ENCODE assay signal across 8 cellular contexts in genomic region chr4:123390846-123391456, GRCh38. TPM values are rescaled to one million over a fixed set of nuclear protein-coding genes. Genes with fewer than 3 reads are reported as not detected.
DNase-seq lines count a peak whose midpoint lies in the region; ATAC-seq and TF ChIP-seq lines count a peak whose summit lies in the region.

No MANE protein-coding gene starts in this region.

- no peak overlapping the region for H3K4ac ChIP-seq in mesendoderm (ENCODE audit: low read depth, low read length)

- H3K4me2 ChIP-seq in DND-41 (ENCODE audit: insufficient read depth, low read length) (no peak overlapping the region), mesendoderm (ENCODE audit: low read length) (no peak overlapping the region)

- DNase-seq in DND-41 (no peak), HT1080 (ENCODE audit: low read depth) (peak; percentile 26), mesendoderm (peak; percentile 16)
- DNase-seq in NK-92 treated with Interleukin-12 subunit alpha and Interleukin-12 subunit beta, amount 100 ng/mL, for 24 hours (lab: John Stamatoyannopoulos, UW) = no peak

- no peaks in the 10 kb centered on the region for H3K36me3 ChIP-seq in DND-41 (ENCODE audit: insufficient read depth, low read length)
- H3K36me3 ChIP-seq in mesendoderm (ENCODE audit: control insufficient read depth, insufficient read depth, low read length) = no peaks in the 10 kb centered on the region

- H4K20me1 ChIP-seq in DND-41 (ENCODE audit: insufficient read depth, low read length) = no peaks in the 10 kb centered on the region

- H2BK120ac ChIP-seq in mesendoderm (ENCODE audit: low read depth, low read length) = no peak overlapping the region

- H3K4me3 ChIP-seq in DND-41 (ENCODE audit: low read depth in 1 of 2, low read length in 2 of 2) = no peak overlapping the region
- H3K4me3 ChIP-seq in mesendoderm (ENCODE audit: low read length) = no peak overlapping the region

- no peak overlapping the region for H3K56ac ChIP-seq in mesendoderm (ENCODE audit: low read length)

- no peaks in the 10 kb centered on the region for H3K36me3 Mint-ChIP-seq in activated T-helper 17 cell treated with anti-CD3 and anti-CD28 coated beads, Interleukin-2, amount 50 U/mL, for 72 hours (ENCODE audit: low read depth)

- no peak overlapping the region for H4K8ac ChIP-seq in mesendoderm (ENCODE audit: low read depth, low read length)

- H3K4me3 Mint-ChIP-seq in activated T-helper 17 cell treated with anti-CD3 and anti-CD28 coated beads, Interleukin-2, amount 50 U/mL, for 72 hours = no peak overlapping the region

- no peak overlapping the region for H3K9ac ChIP-seq in DND-41 (ENCODE audit: low read depth, low read length)
- no peak overlapping the region for H3K9ac ChIP-seq in mesendoderm (ENCODE audit: low read length)

- H3K27ac ChIP-seq in DND-41 (ENCODE audit: low read length) (no peak overlapping the region), mesendoderm (ENCODE audit: low read depth, low read length) (no peak overlapping the region)

- no peaks in the 10 kb centered on the region for H3K4me1 ChIP-seq in DND-41 (ENCODE audit: insufficient read depth, low read length)
- no peaks in the 10 kb centered on the region for H3K4me1 ChIP-seq in mesendoderm (ENCODE audit: control insufficient read depth, low read depth, low read length)

- no peak overlapping the region for H3K23ac ChIP-seq in mesendoderm (ENCODE audit: low read length)

- no peaks in the 10 kb centered on the region for H3K79me2 ChIP-seq in DND-41 (ENCODE audit: insufficient read depth, low read length)
- no peaks in the 10 kb centered on the region for H3K79me2 ChIP-seq in mesendoderm (ENCODE audit: control insufficient read depth, insufficient read depth, low read length)

- no peaks in the 10 kb centered on the region for H3K4me1 Mint-ChIP-seq in activated T-helper 17 cell treated with anti-CD3 and anti-CD28 coated beads, Interleukin-2, amount 50 U/mL, for 72 hours

- WGBS in mesendoderm (ENCODE audit: extremely low coverage, insufficient coverage, low lambda C conversion rate) = no CpG with 5 or more reads among the region's 3 CpGs

- H3K27ac Mint-ChIP-seq in activated T-helper 17 cell treated with anti-CD3 and anti-CD28 coated beads, Interleukin-2, amount 50 U/mL, for 72 hours = no peak overlapping the region

- no peaks in the 10 kb centered on the region for H3K27me3 Mint-ChIP-seq in activated T-helper 17 cell treated with anti-CD3 and anti-CD28 coated beads, Interleukin-2, amount 50 U/mL, for 72 hours

- no peaks in the 10 kb centered on the region for H3K9me3 Mint-ChIP-seq in activated T-helper 17 cell treated with anti-CD3 and anti-CD28 coated beads, Interleukin-2, amount 50 U/mL, for 72 hours

- TF ChIP-seq CTCF in DND-41 (IDR thresholded peaks at IDR 0.05; ENCODE audit: borderline replicate concordance, extremely low read depth, low read length, poor library complexity, severe bottlenecking) = peak; percentile 61

- H3K27me3 ChIP-seq in DND-41 (ENCODE audit: insufficient read depth, low read length, poor library complexity) (peaks cover 6% of the 10 kb centered on the region), mesendoderm (ENCODE audit: insufficient read depth, low read length, poor library complexity) (no peaks in the 10 kb centered on the region)

- H3K79me1 ChIP-seq in mesendoderm (ENCODE audit: low read length) = no peaks in the 10 kb centered on the region

- ATAC-seq in DND-41 (ENCODE audit: insufficient read depth, low read depth) (peak; percentile 53; the same call in 1 of the 3 replicates), GM18502 (IDR thresholded peaks at IDR 0.05; ENCODE audit: poor library complexity, unreplicated experiment) (no peak), HG03139 (IDR thresholded peaks at IDR 0.05; ENCODE audit: unreplicated experiment) (no peak), HG03039 (IDR thresholded peaks at IDR 0.05; ENCODE audit: unreplicated experiment) (no peak)
- peak; percentile 18 for ATAC-seq in activated T-helper 17 cell treated with anti-CD3 and anti-CD28 coated beads, Interleukin-2, amount 50 U/mL, for 72 hours (replicated peaks)

- no peak overlapping the region for H2AK5ac ChIP-seq in mesendoderm (ENCODE audit: low read length)

- H3K9me3 ChIP-seq in DND-41 (ENCODE audit: insufficient read depth, low read length, severe bottlenecking) = no peaks in the 10 kb centered on the region

- no peak overlapping the region for H2BK15ac ChIP-seq in mesendoderm (replicated peaks; ENCODE audit: low read depth)

- H2AFZ ChIP-seq in DND-41 (ENCODE audit: low read depth, low read length) = no peak overlapping the region

- no peak overlapping the region for H3K18ac ChIP-seq in mesendoderm (ENCODE audit: low read length)

- no peak overlapping the region for H2BK5ac ChIP-seq in mesendoderm (ENCODE audit: low read length)

- no peak overlapping the region for H4K5ac ChIP-seq in mesendoderm (ENCODE audit: low read length)

RNA-seq across cellular contexts. Expression of gene SPRY1, which starts 5.6 kb away (rescaled TPM):
- 0.60 and 0.66 TPM in 2 replicates for total RNA-seq in HT1080 (2014; rRNA removed; shearing (Covaris generic))
- polyA plus RNA-seq in HT1080 (2015; cell fraction: cytosol; rRNA removed) = 0.60 and 2.5 TPM in 2 replicates
- 0.38 and 0.76 TPM in 2 replicates for polyA plus RNA-seq in HT1080 (2015; cell fraction: nucleus; rRNA removed)
- total RNA-seq in activated T-helper 17 cell treated with anti-CD3 and anti-CD28 coated beads, Interleukin-2, amount 50 U/mL, for 72 hours = 10 to 100 TPM in 1 of 2 donors, 1 to 10 TPM in 1; 9.8 to 76.0 TPM
- 30.5 TPM for polyA plus RNA-seq in mesendoderm (2013, experiment 1 of 2)
- polyA plus RNA-seq in mesendoderm (2013, experiment 2 of 2) = 33.4 TPM

Comparison
In these comparisons a context has a peak if more than half of its experiments do, and no peak if none do; other contexts are left out.
1. ATAC-seq: peak in DND-41 (single experiment) and activated T-helper 17 cell treated with anti-CD3 and anti-CD28 coated beads, Interleukin-2, amount 50 U/mL, for 72 hours (single experiment); none in GM18502 (single experiment), HG03139 (single experiment) and HG03039 (single experiment).
2. DNase-seq: peak in HT1080 (single experiment) and mesendoderm (single experiment); none in DND-41 (single experiment) and NK-92 treated with Interleukin-12 subunit alpha and Interleukin-12 subunit beta, amount 100 ng/mL, for 24 hours (single experiment).